Comparison of ENCODE assay signal across 1 cellular context in the genomic region with DNA sequence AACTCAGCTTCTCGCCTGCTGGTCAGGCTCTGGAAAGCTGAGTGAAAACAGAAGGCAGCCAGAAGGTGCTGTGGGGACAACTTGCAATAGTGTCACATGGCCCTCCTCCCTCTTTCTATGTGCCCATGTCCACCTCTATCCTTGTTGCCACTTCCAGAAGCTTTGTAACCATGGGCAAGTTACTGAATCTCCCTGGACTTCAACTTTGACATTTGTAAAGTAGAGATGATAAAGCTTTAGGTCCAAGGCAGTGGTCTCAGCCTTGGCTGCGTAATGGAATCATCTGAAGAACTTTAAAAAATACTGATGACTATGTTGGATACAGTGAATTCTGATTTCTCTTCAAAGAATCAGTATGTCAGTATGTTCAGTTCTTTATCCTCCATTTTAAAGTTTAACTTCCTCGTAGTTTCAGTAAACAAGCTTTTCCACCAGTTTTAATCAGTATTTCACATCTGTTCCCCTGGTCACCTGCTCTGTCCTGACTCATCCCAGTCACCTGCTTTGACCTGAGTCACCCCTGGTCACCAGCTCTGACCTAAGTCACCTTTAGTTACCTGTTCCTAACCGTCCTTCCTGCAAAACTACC.
TF ChIP-seq lines count a peak whose summit lies in the region.

No MANE protein-coding gene starts in this region.

TF ChIP-seq in K562, 482 proteins besides CTCF, POLR2A, EP300 and RAD21 (continued from another document and continues in another):
- TF ChIP-seq SRSF3 (IDR thresholded peaks at IDR 0.05; ENCODE audit: insufficient read depth, low read length) = no peak
- TF ChIP-seq HEY1 (CRISPR knock-in tag; IDR thresholded peaks at IDR 0.05; ENCODE audit: borderline replicate concordance) = no peak
- TF ChIP-seq DNMT1 (IDR thresholded peaks at IDR 0.05) = no peak
- TF ChIP-seq CHD4 (IDR thresholded peaks at IDR 0.05; ENCODE audit: insufficient read depth, insufficient replicate concordance, low read depth, low read length, poor library complexity, severe bottlenecking) = no peak
- no peak for TF ChIP-seq ZNF764 (CRISPR knock-in tag; IDR thresholded peaks at IDR 0.05; ENCODE audit: low read depth)
- TF ChIP-seq ZNF561 (CRISPR knock-in tag; conservative IDR thresholded peaks at IDR 0.05) = no peak
- no peak for TF ChIP-seq KDM1A (IDR thresholded peaks at IDR 0.05)
- no peak for TF ChIP-seq NCOA4 (IDR thresholded peaks at IDR 0.05; ENCODE audit: partially characterized antibody)
- TF ChIP-seq USF2 (CRISPR knock-in tag; IDR thresholded peaks at IDR 0.05) = peak; percentile 42; the same call in 1 of the 2 replicates
- no peak for TF ChIP-seq TSC22D4 (tag; IDR thresholded peaks at IDR 0.05)
- no peak for TF ChIP-seq PCBP2 (IDR thresholded peaks at IDR 0.05; ENCODE audit: low read depth, low read length, poor library complexity, severe bottlenecking)
- no peak for TF ChIP-seq EGR1 (conservative IDR thresholded peaks at IDR 0.05)
- TF ChIP-seq ZNF274 (IDR thresholded peaks at IDR 0.05; ENCODE audit: borderline replicate concordance, low read depth, low read length) = no peak
- no peak for TF ChIP-seq ZNF143 (CRISPR knock-in tag; IDR thresholded peaks at IDR 0.05)
- TF ChIP-seq, protein P1, sequence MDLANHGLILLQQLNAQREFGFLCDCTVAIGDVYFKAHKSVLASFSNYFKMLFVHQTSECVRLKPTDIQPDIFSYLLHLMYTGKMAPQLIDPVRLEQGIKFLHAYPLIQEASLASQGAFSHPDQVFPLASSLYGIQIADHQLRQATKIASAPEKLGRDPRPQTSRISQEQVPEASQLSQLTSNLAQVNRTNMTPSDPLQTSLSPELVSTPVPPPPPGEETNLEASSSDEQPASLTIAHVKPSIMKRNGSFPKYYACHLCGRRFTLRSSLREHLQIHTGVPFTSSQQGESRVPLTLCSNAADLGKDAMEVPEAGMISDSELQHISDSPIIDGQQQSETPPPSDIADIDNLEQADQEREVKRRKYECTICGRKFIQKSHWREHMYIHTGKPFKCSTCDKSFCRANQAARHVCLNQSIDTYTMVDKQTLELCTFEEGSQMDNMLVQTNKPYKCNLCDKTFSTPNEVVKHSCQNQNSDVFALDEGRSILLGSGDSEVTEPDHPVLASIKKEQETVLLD (IDR thresholded peaks at IDR 0.05) = no peak
- no peak for TF ChIP-seq BCOR (IDR thresholded peaks at IDR 0.05)
- no peak for TF ChIP-seq RHOXF2B (CRISPR knock-in tag; conservative IDR thresholded peaks at IDR 0.05)
- no peak for TF ChIP-seq ZC3H11A (IDR thresholded peaks at IDR 0.05; ENCODE audit: low read depth, low read length)
- no peak for TF ChIP-seq ZSCAN29 (IDR thresholded peaks at IDR 0.05)
- no peak for TF ChIP-seq TCFL5 (CRISPR knock-in tag; conservative IDR thresholded peaks at IDR 0.05)
- TF ChIP-seq, protein P2, sequence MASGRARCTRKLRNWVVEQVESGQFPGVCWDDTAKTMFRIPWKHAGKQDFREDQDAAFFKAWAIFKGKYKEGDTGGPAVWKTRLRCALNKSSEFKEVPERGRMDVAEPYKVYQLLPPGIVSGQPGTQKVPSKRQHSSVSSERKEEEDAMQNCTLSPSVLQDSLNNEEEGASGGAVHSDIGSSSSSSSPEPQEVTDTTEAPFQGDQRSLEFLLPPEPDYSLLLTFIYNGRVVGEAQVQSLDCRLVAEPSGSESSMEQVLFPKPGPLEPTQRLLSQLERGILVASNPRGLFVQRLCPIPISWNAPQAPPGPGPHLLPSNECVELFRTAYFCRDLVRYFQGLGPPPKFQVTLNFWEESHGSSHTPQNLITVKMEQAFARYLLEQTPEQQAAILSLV (tag; IDR thresholded peaks at IDR 0.05) = no peak
- peak; percentile 80 for TF ChIP-seq JUN (IDR thresholded peaks at IDR 0.05; ENCODE audit: borderline replicate concordance, low read depth, low read length)
- no peak for TF ChIP-seq JUN (CRISPR knock-in tag; IDR thresholded peaks at IDR 0.05; ENCODE audit: borderline replicate concordance)
- TF ChIP-seq GABPB2 (CRISPR knock-in tag; conservative IDR thresholded peaks at IDR 0.05) = no peak
- peak; percentile 62 for TF ChIP-seq BACH1 (tag; IDR thresholded peaks at IDR 0.05)
- no peak for TF ChIP-seq ZBTB40 (IDR thresholded peaks at IDR 0.05)
- no peak for TF ChIP-seq ZBTB40 (CRISPR knock-in tag; IDR thresholded peaks at IDR 0.05)
- TF ChIP-seq SREBF1 (IDR thresholded peaks at IDR 0.05; ENCODE audit: borderline replicate concordance, low read depth, low read length) = no peak
- TF ChIP-seq RBM17 (IDR thresholded peaks at IDR 0.05; ENCODE audit: borderline replicate concordance, low read depth, low read length) = no peak
- no peak for TF ChIP-seq FOXK1 (CRISPR knock-in tag; IDR thresholded peaks at IDR 0.05; ENCODE audit: borderline replicate concordance)
- TF ChIP-seq CHD2 (IDR thresholded peaks at IDR 0.05; ENCODE audit: low read depth, low read length) = no peak
- TF ChIP-seq, protein P3, sequence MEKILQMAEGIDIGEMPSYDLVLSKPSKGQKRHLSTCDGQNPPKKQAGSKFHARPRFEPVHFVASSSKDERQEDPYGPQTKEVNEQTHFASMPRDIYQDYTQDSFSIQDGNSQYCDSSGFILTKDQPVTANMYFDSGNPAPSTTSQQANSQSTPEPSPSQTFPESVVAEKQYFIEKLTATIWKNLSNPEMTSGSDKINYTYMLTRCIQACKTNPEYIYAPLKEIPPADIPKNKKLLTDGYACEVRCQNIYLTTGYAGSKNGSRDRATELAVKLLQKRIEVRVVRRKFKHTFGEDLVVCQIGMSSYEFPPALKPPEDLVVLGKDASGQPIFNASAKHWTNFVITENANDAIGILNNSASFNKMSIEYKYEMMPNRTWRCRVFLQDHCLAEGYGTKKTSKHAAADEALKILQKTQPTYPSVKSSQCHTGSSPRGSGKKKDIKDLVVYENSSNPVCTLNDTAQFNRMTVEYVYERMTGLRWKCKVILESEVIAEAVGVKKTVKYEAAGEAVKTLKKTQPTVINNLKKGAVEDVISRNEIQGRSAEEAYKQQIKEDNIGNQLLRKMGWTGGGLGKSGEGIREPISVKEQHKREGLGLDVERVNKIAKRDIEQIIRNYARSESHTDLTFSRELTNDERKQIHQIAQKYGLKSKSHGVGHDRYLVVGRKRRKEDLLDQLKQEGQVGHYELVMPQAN (IDR thresholded peaks at IDR 0.05; ENCODE audit: borderline replicate concordance) = no peak
- TF ChIP-seq FOXA3 (CRISPR knock-in tag; conservative IDR thresholded peaks at IDR 0.05 in 1 of 2, IDR thresholded peaks at IDR 0.05 in 1 of 2) = no peak; a peak in 2 of 4 replicates
- TF ChIP-seq TAF15 (IDR thresholded peaks at IDR 0.05; ENCODE audit: low read depth, low read length) = no peak
- TF ChIP-seq ZBED1 (IDR thresholded peaks at IDR 0.05) = no peak
- no peak for TF ChIP-seq GATAD2B (IDR thresholded peaks at IDR 0.05; ENCODE audit: borderline replicate concordance)
- no peak for TF ChIP-seq ETS2 (tag; IDR thresholded peaks at IDR 0.05; ENCODE audit: borderline replicate concordance, poor library complexity, severe bottlenecking)
- no peak for TF ChIP-seq ZNF398 (CRISPR knock-in tag; IDR thresholded peaks at IDR 0.05)
- TF ChIP-seq CREB1 (IDR thresholded peaks at IDR 0.05) = no peak
- TF ChIP-seq CREB1 (CRISPR knock-in tag; IDR thresholded peaks at IDR 0.05) = no peak
- no peak for TF ChIP-seq XRCC5 (IDR thresholded peaks at IDR 0.05; ENCODE audit: low read depth, low read length)
- no peak for TF ChIP-seq NCOA6 (IDR thresholded peaks at IDR 0.05)
- no peak for TF ChIP-seq KDM5B (IDR thresholded peaks at IDR 0.05; ENCODE audit: insufficient replicate concordance, low read depth, low read length)
- TF ChIP-seq ZNF586 (CRISPR knock-in tag; conservative IDR thresholded peaks at IDR 0.05) = no peak
- peak; percentile 56; the same call in 1 of the 2 replicates for TF ChIP-seq NFRKB (IDR thresholded peaks at IDR 0.05; ENCODE audit: low read depth)
